31 cellular contexts compared by ENCODE assay signal in the genomic region with DNA sequence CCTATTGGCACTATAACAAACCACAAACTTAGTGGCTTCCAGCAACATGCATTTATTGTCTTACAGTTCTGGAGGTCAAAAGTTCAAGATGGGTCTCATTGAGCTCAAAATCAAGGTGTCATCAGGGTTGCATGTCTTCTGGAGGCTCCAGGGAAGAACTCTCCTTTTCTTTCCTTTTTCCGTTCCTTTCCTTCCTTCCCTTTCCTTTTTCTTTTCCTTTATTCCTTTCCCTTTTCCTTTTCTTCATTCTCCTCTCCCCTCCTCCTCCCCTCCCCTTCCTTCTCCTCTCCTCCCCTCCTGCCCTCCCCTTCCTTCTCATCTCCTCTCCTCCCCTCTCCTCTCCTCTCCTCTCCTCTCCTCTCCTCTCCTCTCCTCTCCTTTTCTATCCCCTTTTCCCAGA.
DNase-seq lines count a peak whose midpoint lies in the region; ATAC-seq, FAIRE-seq and TF ChIP-seq lines count a peak whose summit lies in the region.
"Had no signal": no experiment of that assay in that cellular context is flagged by ENCODE, and none has a peak within 500 bp of the region (broad histone marks: within the 10 kb centered on the region; RNA-seq: fewer than 3 reads in every experiment).

No MANE protein-coding gene starts in this region.

- intact Hi-C loops in HepG2 (cut with micrococcal nuclease; ENCODE audit: unreplicated experiment) = no loop called here
- intact Hi-C loops in right lobe of liver (cut with DNase I) = no loop called here

- H3K4me2 ChIP-seq in HepG2 (ENCODE audit: low read depth, low read length) = no peak overlapping the region
- H3K4me2 ChIP-seq: A549; BLaER1; BLaER1 treated with 17β-estradiol and CSF1 and Interleukin-3, amounts not matched to agents 10 nM and 100 nM had no signal

- in situ Hi-C loops in HepG2 (cut with HindIII; ENCODE audit: extremely low pct_ligation_motif_present, low pct_unique_long_range_greater_than_20kb) = no loop called here

- H2AFZ ChIP-seq in HepG2 (ENCODE audit: low read length) = no peak overlapping the region

- ATAC-seq in HepG2 (no peak), right lobe of liver (no peak), HG03521 (IDR thresholded peaks at IDR 0.05; ENCODE audit: unreplicated experiment) (no peak)
- ATAC-seq: A549; CD8-positive, alpha-beta T cell had no signal

- no peak for DNase-seq in HepG2 (ENCODE audit: low spot score)
- DNase-seq in right lobe of liver = no peak
- DNase-seq: 8988T; ACHN; AML-193; BE2C; C1 segment of cervical spinal cord; Calu3; CD4-positive, alpha-beta memory T cell; CD4-positive, alpha-beta T cell; CD4-positive, CD25-positive, alpha-beta regulatory T cell; CD8-positive, alpha-beta memory T cell; CD8-positive, alpha-beta T cell; COR-L47; DMS 273 treated with DMSO at 0.1 percent for 48 hours; DMS153; DMS53; DMS79; DMS79 treated with DMSO at 0.1 percent for 48 hours; DND-41; EL had no signal

- H3K9me3 ChIP-seq in HepG2 (ENCODE audit: low read length) (peaks cover 33% of the 10 kb centered on the region), right lobe of liver (no peaks in the 10 kb centered on the region), HEK293 (ENCODE audit: control insufficient read depth, insufficient read depth, low read depth, low read length) (no peaks in the 10 kb centered on the region)
- H3K9me3 ChIP-seq: A549, BE2C, BLaER1, Caco-2 had no signal

- TF ChIP-seq CTCF in HepG2 (CRISPR knock-in tag; IDR thresholded peaks at IDR 0.05) = no peak
- TF ChIP-seq CTCF in right lobe of liver (IDR thresholded peaks at IDR 0.05) = no peak
- TF ChIP-seq CTCF in HEK293 (tag by site-specific recombination; IDR thresholded peaks at IDR 0.05) = no peak

- no peak for FAIRE-seq in HepG2 (lab: Jason Lieb, UNC)
- FAIRE-seq: A204.1, A549, D721Med had no signal

- TF ChIP-seq EP300 in HepG2 (IDR thresholded peaks at IDR 0.05; ENCODE audit: low read depth in 2 of 2, low read length in 2 of 2) = no peak
- TF ChIP-seq EP300 in HepG2 (CRISPR knock-in tag; IDR thresholded peaks at IDR 0.05; ENCODE audit: borderline replicate concordance) = no peak

- no peaks in the 10 kb centered on the region for H4K20me1 ChIP-seq in HepG2 (ENCODE audit: insufficient read depth, low read length)
- H4K20me1 ChIP-seq: BLaER1; BLaER1 treated with 17β-estradiol and CSF1 and Interleukin-3, amounts not matched to agents 10 nM and 100 nM had no signal

- no peaks in the 10 kb centered on the region for H3K36me3 ChIP-seq in HepG2 (replicated peaks in 1 of 2; ENCODE audit: control insufficient read depth in 1 of 2, insufficient read depth in 2 of 2, low read length in 2 of 2)
- H3K36me3 ChIP-seq in right lobe of liver = no peaks in the 10 kb centered on the region
- no peaks in the 10 kb centered on the region for H3K36me3 ChIP-seq in HEK293 (ENCODE audit: control insufficient read depth in 2 of 2, insufficient read depth in 1 of 2, low read length in 2 of 2)
- H3K36me3 ChIP-seq: BE2C; BLaER1; BLaER1 treated with 17β-estradiol and CSF1 and Interleukin-3, amounts not matched to agents 10 nM and 100 nM had no signal

- POLR2A ChIA-PET in HepG2 (lab: Yijun Ruan, JAX) = no interaction called here
- POLR2A ChIA-PET in HEK293 (lab: Yijun Ruan, JAX) = no interaction called here

- no peak overlapping the region for H3K9ac ChIP-seq in HepG2 (ENCODE audit: insufficient read depth, low read depth, low read length)
- H3K9ac ChIP-seq: BLaER1; BLaER1 treated with 17β-estradiol and CSF1 and Interleukin-3, amounts not matched to agents 10 nM and 100 nM had no signal

- WGBS in HepG2 (ENCODE audit: low lambda C conversion rate) = 20% methylated on average over 1 of the region's 1 CpG
- 50% methylated on average over 1 of the region's 1 CpG for WGBS in right lobe of liver (ENCODE audit: insufficient coverage, low coverage, low lambda C conversion rate, missing lambda C conversion rate)

- no TSS peak for BruUV-seq in HepG2 (replicated peaks; lab: Mats Ljungman, UMichigan)

- no peak overlapping the region for H3K4me3 ChIP-seq in HepG2 (replicated peaks in 1 of 3; ENCODE audit: insufficient read depth in 1 of 3, low read depth in 2 of 3, low read length in 3 of 3)
- H3K4me3 ChIP-seq in right lobe of liver = no peak overlapping the region
- H3K4me3 ChIP-seq in HEK293 (ENCODE audit: low read depth, low read length) = no peak overlapping the region
- H3K4me3 ChIP-seq: A549; BLaER1; BLaER1 treated with 17β-estradiol and CSF1 and Interleukin-3, amounts not matched to agents 10 nM and 100 nM had no signal

- H3K27ac ChIP-seq in HepG2 (ENCODE audit: extremely low read length, insufficient read depth, low read length) (no peak overlapping the region), right lobe of liver (no peak overlapping the region), HEK293 (ENCODE audit: extremely low read depth, low read depth, low read length) (no peak overlapping the region)
- H3K27ac ChIP-seq: 22Rv1; A549; BLaER1; BLaER1 treated with 17β-estradiol and CSF1 and Interleukin-3, amounts not matched to agents 10 nM and 100 nM; C4-2B had no signal

- H3K27me3 ChIP-seq in HepG2 (ENCODE audit: control insufficient read depth in 1 of 2, insufficient read depth in 2 of 2, low read length in 2 of 2) = no peaks in the 10 kb centered on the region
- no peaks in the 10 kb centered on the region for H3K27me3 ChIP-seq in right lobe of liver
- H3K27me3 ChIP-seq: BE2C; BLaER1; BLaER1 treated with 17β-estradiol and CSF1 and Interleukin-3, amounts not matched to agents 10 nM and 100 nM had no signal

- no peak for TF ChIP-seq RAD21 in HepG2 (CRISPR knock-in tag; IDR thresholded peaks at IDR 0.05)

- no peaks in the 10 kb centered on the region for H3K4me1 ChIP-seq in HepG2 (ENCODE audit: insufficient read depth, low read length)
- H3K4me1 ChIP-seq in right lobe of liver = no peaks in the 10 kb centered on the region
- no peaks in the 10 kb centered on the region for H3K4me1 ChIP-seq in HEK293 (ENCODE audit: control insufficient read depth, insufficient read depth, low read length)
- H3K4me1 ChIP-seq: A549, BE2C, BLaER1, Caco-2 had no signal

- no peak for TF ChIP-seq POLR2A in HepG2 (IDR thresholded peaks at IDR 0.05; ENCODE audit: insufficient read depth in 1 of 2, low read depth in 2 of 2, low read length in 2 of 2)
- no peak for TF ChIP-seq POLR2A in right lobe of liver (IDR thresholded peaks at IDR 0.05)

- H3K79me2 ChIP-seq in HepG2 (ENCODE audit: insufficient read depth, low read length) = no peaks in the 10 kb centered on the region

- CTCF ChIA-PET in HepG2 (lab: Yijun Ruan, JAX; ENCODE audit: low intra/inter-chr PET ratio, low total read pairs) = no interaction called here
- CTCF ChIA-PET in HEK293 (lab: Yijun Ruan, JAX) = interaction anchor here (0.7 kb wide), 1 partner anchor 59 kb away, joined by 3 read pairs; no protein-coding TSS in a partner anchor

TF ChIP-seq in HepG2, 621 proteins besides CTCF, POLR2A, EP300 and RAD21:
- 0 out of 2 replicates have a peak, but pooled peaks have one; percentile 58 for TF ChIP-seq PCBP1 (IDR thresholded peaks at IDR 0.05; ENCODE audit: borderline replicate concordance, low read depth, low read length)
- TF ChIP-seq, protein P1, sequence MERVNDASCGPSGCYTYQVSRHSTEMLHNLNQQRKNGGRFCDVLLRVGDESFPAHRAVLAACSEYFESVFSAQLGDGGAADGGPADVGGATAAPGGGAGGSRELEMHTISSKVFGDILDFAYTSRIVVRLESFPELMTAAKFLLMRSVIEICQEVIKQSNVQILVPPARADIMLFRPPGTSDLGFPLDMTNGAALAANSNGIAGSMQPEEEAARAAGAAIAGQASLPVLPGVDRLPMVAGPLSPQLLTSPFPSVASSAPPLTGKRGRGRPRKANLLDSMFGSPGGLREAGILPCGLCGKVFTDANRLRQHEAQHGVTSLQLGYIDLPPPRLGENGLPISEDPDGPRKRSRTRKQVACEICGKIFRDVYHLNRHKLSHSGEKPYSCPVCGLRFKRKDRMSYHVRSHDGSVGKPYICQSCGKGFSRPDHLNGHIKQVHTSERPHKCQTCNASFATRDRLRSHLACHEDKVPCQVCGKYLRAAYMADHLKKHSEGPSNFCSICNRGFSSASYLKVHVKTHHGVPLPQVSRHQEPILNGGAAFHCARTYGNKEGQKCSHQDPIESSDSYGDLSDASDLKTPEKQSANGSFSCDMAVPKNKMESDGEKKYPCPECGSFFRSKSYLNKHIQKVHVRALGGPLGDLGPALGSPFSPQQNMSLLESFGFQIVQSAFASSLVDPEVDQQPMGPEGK (CRISPR knock-in tag; IDR thresholded peaks at IDR 0.05) = no peak
- TF ChIP-seq RBM22 (optimal IDR thresholded peaks at IDR 0.05; ENCODE audit: low read length) = no peak
- TF ChIP-seq HNRNPK (IDR thresholded peaks at IDR 0.05; ENCODE audit: low read depth, low read length, poor library complexity, severe bottlenecking) = peak; percentile 77

TF ChIP-seq in HEK293, 187 proteins besides CTCF, POLR2A, EP300 and RAD21:
- TF ChIP-seq, protein P2, sequence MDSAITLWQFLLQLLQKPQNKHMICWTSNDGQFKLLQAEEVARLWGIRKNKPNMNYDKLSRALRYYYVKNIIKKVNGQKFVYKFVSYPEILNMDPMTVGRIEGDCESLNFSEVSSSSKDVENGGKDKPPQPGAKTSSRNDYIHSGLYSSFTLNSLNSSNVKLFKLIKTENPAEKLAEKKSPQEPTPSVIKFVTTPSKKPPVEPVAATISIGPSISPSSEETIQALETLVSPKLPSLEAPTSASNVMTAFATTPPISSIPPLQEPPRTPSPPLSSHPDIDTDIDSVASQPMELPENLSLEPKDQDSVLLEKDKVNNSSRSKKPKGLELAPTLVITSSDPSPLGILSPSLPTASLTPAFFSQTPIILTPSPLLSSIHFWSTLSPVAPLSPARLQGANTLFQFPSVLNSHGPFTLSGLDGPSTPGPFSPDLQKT (IDR thresholded peaks at IDR 0.05; ENCODE audit: borderline replicate concordance, low read depth, low read length) = no peak
- 0 out of 2 replicates have a peak, but pooled peaks have one; percentile 29 for TF ChIP-seq PRDM1 (tag by site-specific recombination; IDR thresholded peaks at IDR 0.05)
